1 cellular context compared by ENCODE assay signal in the genomic region with DNA sequence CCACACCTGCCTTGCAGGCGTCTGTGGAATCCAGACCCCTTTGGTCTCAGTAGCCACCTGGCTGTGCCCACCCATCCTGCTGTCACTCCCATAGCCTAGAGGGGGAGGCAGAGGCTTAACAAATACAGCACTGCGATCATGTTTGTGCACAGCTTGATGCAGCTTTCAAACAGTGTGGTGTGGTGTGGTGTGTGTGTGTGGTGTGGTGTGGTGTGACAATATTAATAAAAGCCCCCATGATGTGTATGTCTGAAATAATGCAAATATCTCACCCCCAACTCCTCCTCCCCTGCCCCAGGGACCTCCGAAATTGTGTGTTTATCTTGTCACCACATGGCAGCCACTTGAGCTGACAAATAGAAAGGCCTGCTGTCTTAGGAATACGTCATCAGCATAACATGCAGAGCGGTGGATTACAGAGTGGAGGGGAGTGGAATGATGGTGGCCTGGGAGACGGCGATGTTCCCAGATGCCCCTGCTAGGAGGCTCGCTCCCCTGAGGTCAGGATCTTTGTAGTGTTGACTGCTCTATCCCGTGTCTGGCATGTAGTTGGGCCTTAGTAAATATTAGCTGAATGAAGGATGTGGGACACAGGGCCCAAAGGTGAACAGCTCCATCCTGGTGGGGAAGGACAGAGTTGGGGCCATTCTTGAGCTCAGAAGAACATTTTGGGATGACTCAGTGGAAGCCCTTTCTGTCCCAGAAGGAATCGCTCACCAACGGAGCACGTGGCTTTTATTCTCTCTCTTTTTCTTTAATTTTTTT.
TF ChIP-seq lines count a peak whose summit lies in the region.

No MANE protein-coding gene starts in this region.

TF ChIP-seq in HepG2, 621 proteins besides CTCF, POLR2A, EP300 and RAD21 (continued from another document and continues in another):
- TF ChIP-seq NFE2L1 (CRISPR knock-in tag; IDR thresholded peaks at IDR 0.05; ENCODE audit: borderline replicate concordance) (no peak), ZNF503 (CRISPR knock-in tag; IDR thresholded peaks at IDR 0.05) (no peak; the same call in 1 of the 2 replicates), ZNF496 (CRISPR knock-in tag; IDR thresholded peaks at IDR 0.05; ENCODE audit: insufficient replicate concordance) (no peak), ZNF615 (CRISPR knock-in tag; IDR thresholded peaks at IDR 0.05; ENCODE audit: borderline replicate concordance) (no peak), PAF1 (CRISPR knock-in tag; IDR thresholded peaks at IDR 0.05) (no peak), NRL (CRISPR knock-in tag; IDR thresholded peaks at IDR 0.05; ENCODE audit: borderline replicate concordance) (no peak), KMT2B (CRISPR knock-in tag; IDR thresholded peaks at IDR 0.05) (no peak), ZBTB38 (CRISPR knock-in tag; IDR thresholded peaks at IDR 0.05) (no peak), HOXA9 (CRISPR knock-in tag; IDR thresholded peaks at IDR 0.05; ENCODE audit: borderline replicate concordance) (no peak), MNT (IDR thresholded peaks at IDR 0.05) (peak; percentile 64; the same call in 1 of the 2 replicates), ETV6 (CRISPR knock-in tag; conservative IDR thresholded peaks at IDR 0.05) (no peak), POLR2AphosphoS5 (IDR thresholded peaks at IDR 0.05; ENCODE audit: low read depth, low read length) (no peak), ZNF580 (CRISPR knock-in tag; IDR thresholded peaks at IDR 0.05; ENCODE audit: borderline replicate concordance, low read depth) (peak; percentile 49; the same call in 1 of the 2 replicates), ZIK1 (CRISPR knock-in tag; IDR thresholded peaks at IDR 0.05; ENCODE audit: borderline replicate concordance, low read depth) (no peak), ZNF468 (CRISPR knock-in tag; IDR thresholded peaks at IDR 0.05) (no peak), THAP11 (CRISPR knock-in tag; IDR thresholded peaks at IDR 0.05) (peak; percentile 45; the same call in 1 of the 2 replicates), ZFP36 (IDR thresholded peaks at IDR 0.05; ENCODE audit: borderline replicate concordance, low read depth, low read length, partially characterized antibody) (no peak), ZNF33A (CRISPR knock-in tag; IDR thresholded peaks at IDR 0.05; ENCODE audit: borderline replicate concordance) (peak; percentile 71; the same call in 1 of the 2 replicates), ZNF232 (CRISPR knock-in tag; IDR thresholded peaks at IDR 0.05; ENCODE audit: borderline replicate concordance) (no peak), HNF1B (CRISPR knock-in tag; IDR thresholded peaks at IDR 0.05) (peak; percentile 59; the same call in 1 of the 2 replicates), FOXK1 (CRISPR knock-in tag; IDR thresholded peaks at IDR 0.05; ENCODE audit: borderline replicate concordance, low read depth) (peak; percentile 54; the same call in 1 of the 2 replicates), DPF2 (CRISPR knock-in tag; IDR thresholded peaks at IDR 0.05; ENCODE audit: borderline replicate concordance, low read depth) (no peak; the same call in 1 of the 2 replicates), HMG20B (CRISPR knock-in tag; conservative IDR thresholded peaks at IDR 0.05) (0 out of 2 replicates have a peak, but pooled peaks have one; percentile 37), NCOA5 (CRISPR knock-in tag; IDR thresholded peaks at IDR 0.05) (no peak), ZNF552 (CRISPR knock-in tag; IDR thresholded peaks at IDR 0.05; ENCODE audit: borderline replicate concordance) (no peak), SNAPC5 (CRISPR knock-in tag; IDR thresholded peaks at IDR 0.05; ENCODE audit: borderline replicate concordance) (no peak), ZNF747 (CRISPR knock-in tag; IDR thresholded peaks at IDR 0.05; ENCODE audit: borderline replicate concordance) (no peak), ZNF792 (CRISPR knock-in tag; IDR thresholded peaks at IDR 0.05) (no peak), ZNF143 (CRISPR knock-in tag; IDR thresholded peaks at IDR 0.05) (peak; percentile 45; the same call in 1 of the 2 replicates), STAG1 (CRISPR knock-in tag; IDR thresholded peaks at IDR 0.05) (peak; percentile 51), KLF13 (CRISPR knock-in tag; IDR thresholded peaks at IDR 0.05) (no peak), ZKSCAN1 (IDR thresholded peaks at IDR 0.05; ENCODE audit: low read length) (peak; percentile 23; the same call in 1 of the 2 replicates), CHCHD3 (CRISPR knock-in tag; IDR thresholded peaks at IDR 0.05) (no peak), MAFF (IDR thresholded peaks at IDR 0.05; ENCODE audit: low read depth, low read length) (no peak), ZNF367 (CRISPR knock-in tag; IDR thresholded peaks at IDR 0.05; ENCODE audit: borderline replicate concordance) (no peak), KLF15 (CRISPR knock-in tag; IDR thresholded peaks at IDR 0.05; ENCODE audit: borderline replicate concordance) (no peak), AKAP8 (CRISPR knock-in tag; IDR thresholded peaks at IDR 0.05) (peak; percentile 56; the same call in 1 of the 2 replicates)
- TF ChIP-seq, protein P1, sequence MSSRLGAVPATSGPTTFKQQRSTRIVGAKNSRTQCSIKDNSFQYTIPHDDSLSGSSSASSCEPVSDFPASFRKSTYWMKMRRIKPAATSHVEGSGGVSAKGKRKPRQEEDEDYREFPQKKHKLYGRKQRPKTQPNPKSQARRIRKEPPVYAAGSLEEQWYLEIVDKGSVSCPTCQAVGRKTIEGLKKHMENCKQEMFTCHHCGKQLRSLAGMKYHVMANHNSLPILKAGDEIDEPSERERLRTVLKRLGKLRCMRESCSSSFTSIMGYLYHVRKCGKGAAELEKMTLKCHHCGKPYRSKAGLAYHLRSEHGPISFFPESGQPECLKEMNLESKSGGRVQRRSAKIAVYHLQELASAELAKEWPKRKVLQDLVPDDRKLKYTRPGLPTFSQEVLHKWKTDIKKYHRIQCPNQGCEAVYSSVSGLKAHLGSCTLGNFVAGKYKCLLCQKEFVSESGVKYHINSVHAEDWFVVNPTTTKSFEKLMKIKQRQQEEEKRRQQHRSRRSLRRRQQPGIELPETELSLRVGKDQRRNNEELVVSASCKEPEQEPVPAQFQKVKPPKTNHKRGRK (CRISPR knock-in tag; IDR thresholded peaks at IDR 0.05): no peak
- TF ChIP-seq, protein P2, sequence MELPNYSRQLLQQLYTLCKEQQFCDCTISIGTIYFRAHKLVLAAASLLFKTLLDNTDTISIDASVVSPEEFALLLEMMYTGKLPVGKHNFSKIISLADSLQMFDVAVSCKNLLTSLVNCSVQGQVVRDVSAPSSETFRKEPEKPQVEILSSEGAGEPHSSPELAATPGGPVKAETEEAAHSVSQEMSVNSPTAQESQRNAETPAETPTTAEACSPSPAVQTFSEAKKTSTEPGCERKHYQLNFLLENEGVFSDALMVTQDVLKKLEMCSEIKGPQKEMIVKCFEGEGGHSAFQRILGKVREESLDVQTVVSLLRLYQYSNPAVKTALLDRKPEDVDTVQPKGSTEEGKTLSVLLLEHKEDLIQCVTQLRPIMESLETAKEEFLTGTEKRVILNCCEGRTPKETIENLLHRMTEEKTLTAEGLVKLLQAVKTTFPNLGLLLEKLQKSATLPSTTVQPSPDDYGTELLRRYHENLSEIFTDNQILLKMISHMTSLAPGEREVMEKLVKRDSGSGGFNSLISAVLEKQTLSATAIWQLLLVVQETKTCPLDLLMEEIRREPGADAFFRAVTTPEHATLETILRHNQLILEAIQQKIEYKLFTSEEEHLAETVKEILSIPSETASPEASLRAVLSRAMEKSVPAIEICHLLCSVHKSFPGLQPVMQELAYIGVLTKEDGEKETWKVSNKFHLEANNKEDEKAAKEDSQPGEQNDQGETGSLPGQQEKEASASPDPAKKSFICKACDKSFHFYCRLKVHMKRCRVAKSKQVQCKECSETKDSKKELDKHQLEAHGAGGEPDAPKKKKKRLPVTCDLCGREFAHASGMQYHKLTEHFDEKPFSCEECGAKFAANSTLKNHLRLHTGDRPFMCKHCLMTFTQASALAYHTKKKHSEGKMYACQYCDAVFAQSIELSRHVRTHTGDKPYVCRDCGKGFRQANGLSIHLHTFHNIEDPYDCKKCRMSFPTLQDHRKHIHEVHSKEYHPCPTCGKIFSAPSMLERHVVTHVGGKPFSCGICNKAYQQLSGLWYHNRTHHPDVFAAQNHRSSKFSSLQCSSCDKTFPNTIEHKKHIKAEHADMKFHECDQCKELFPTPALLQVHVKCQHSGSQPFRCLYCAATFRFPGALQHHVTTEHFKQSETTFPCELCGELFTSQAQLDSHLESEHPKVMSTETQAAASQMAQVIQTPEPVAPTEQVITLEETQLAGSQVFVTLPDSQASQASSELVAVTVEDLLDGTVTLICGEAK (IDR thresholded peaks at IDR 0.05): no peak
- TF ChIP-seq, protein P2 (CRISPR knock-in tag; IDR thresholded peaks at IDR 0.05): no peak
- TF ChIP-seq, protein P3, sequence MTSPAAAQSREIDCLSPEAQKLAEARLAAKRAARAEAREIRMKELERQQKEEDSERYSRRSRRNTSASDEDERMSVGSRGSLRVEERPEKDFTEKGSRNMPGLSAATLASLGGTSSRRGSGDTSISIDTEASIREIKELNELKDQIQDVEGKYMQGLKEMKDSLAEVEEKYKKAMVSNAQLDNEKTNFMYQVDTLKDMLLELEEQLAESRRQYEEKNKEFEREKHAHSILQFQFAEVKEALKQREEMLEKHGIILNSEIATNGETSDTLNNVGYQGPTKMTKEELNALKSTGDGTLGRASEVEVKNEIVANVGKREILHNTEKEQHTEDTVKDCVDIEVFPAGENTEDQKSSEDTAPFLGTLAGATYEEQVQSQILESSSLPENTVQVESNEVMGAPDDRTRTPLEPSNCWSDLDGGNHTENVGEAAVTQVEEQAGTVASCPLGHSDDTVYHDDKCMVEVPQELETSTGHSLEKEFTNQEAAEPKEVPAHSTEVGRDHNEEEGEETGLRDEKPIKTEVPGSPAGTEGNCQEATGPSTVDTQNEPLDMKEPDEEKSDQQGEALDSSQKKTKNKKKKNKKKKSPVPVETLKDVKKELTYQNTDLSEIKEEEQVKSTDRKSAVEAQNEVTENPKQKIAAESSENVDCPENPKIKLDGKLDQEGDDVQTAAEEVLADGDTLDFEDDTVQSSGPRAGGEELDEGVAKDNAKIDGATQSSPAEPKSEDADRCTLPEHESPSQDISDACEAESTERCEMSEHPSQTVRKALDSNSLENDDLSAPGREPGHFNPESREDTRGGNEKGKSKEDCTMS (CRISPR knock-in tag; conservative IDR thresholded peaks at IDR 0.05): no peak
